1 cellular context compared by ENCODE assay signal in the genomic region with DNA sequence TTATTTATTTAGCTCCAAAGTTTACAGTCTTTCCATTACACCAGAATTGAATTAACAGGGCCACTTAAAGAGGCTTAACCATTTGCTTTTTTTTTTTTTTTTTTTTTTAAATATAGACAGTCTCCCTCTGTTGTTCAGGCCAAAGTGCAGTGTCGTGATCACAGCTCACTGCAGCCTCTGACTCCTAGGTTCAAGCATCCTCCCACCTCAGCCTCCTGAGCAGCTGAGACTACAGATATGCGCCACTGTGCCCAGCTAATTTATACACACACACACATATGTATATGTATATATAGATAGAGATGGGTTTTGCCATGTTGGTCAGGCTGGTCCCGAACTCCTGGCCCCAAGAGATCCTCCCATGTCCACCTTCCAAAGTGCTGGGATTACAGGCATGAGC.
TF ChIP-seq lines count a peak whose summit lies in the region.

No MANE protein-coding gene starts in this region.

TF ChIP-seq in K562, 482 proteins besides CTCF, POLR2A, EP300 and RAD21 (continued from another document):
- no peak for TF ChIP-seq ZNF668 (CRISPR knock-in tag; IDR thresholded peaks at IDR 0.05)
- no peak for TF ChIP-seq FOXP1 (CRISPR knock-in tag; IDR thresholded peaks at IDR 0.05)
- TF ChIP-seq NFE2 (IDR thresholded peaks at IDR 0.05; ENCODE audit: low read depth) = no peak
- TF ChIP-seq ELF4 (CRISPR knock-in tag; IDR thresholded peaks at IDR 0.05) = no peak
- TF ChIP-seq TEAD2 (tag; IDR thresholded peaks at IDR 0.05) = no peak
